ENCODE assay signal across 30 cellular contexts in genomic region chr7:137950263-137950621, GRCh38. TPM values are rescaled to one million over a fixed set of nuclear protein-coding genes. Genes with fewer than 3 reads are reported as not detected.
DNase-seq lines count a peak whose midpoint lies in the region; ATAC-seq and TF ChIP-seq lines count a peak whose summit lies in the region.
"Had no signal": no experiment of that assay in that cellular context is flagged by ENCODE, and none has a peak within 500 bp of the region (broad histone marks: within the 10 kb centered on the region; RNA-seq: fewer than 3 reads in every experiment).

No MANE protein-coding gene starts in this region.

- no peaks in the 10 kb centered on the region for H3K27me3 Mint-ChIP-seq in H9 (ENCODE audit: low read depth)
- H3K27me3 Mint-ChIP-seq: activated CD8-positive, alpha-beta memory T cell treated with anti-CD3 and anti-CD28 coated beads, Interleukin-2, amount 10 ng/mL, durations not matched to agents 7 days and 5 days; naive B cell had no signal

- H3K79me2 ChIP-seq in H9 (ENCODE audit: insufficient read depth, low read length) (peaks cover 4% of the 10 kb centered on the region; the same call in 1 of the 2 replicates), parathyroid adenoma (peaks cover 63% of the 10 kb centered on the region)

- H3K36me3 ChIP-seq in adrenal gland (replicated peaks in 1 of 2), result no peaks in the 10 kb centered on the region
- no peaks in the 10 kb centered on the region for H3K36me3 ChIP-seq in parathyroid adenoma (ENCODE audit: control insufficient read depth, insufficient read depth, low read length)
- H3K36me3 ChIP-seq in psoas muscle (ENCODE audit: insufficient read depth in 1 of 2, low read depth in 1 of 2), result peaks cover 0 to 2% of the 10 kb centered on the region in 2 donors
- H3K36me3 ChIP-seq: BE2C, breast epithelium, gastroesophageal sphincter, lower lobe of right lung, MG63, neutrophil, vagina had no signal

- H3K9me3 ChIP-seq in H9 (ENCODE audit: control insufficient read depth, low read depth, low read length), result no peaks in the 10 kb centered on the region
- H3K9me3 ChIP-seq in adrenal gland (replicated peaks in 1 of 3), result no peaks in the 10 kb centered on the region
- no peaks in the 10 kb centered on the region for H3K9me3 ChIP-seq in parathyroid adenoma (ENCODE audit: control insufficient read depth, low read length)
- H3K9me3 ChIP-seq in psoas muscle, result no peaks in the 10 kb centered on the region
- H3K9me3 ChIP-seq: BE2C, breast epithelium, gastroesophageal sphincter, lower lobe of right lung, MG63, neutrophil, vagina had no signal

- no peak overlapping the region for H3K4ac ChIP-seq in H9 (ENCODE audit: low read depth, low read length)

- no peak overlapping the region for H3K18ac ChIP-seq in H9 (ENCODE audit: insufficient read length, low read depth, low read length)

- peak overlapping the region in 2 of 3 experiments; percentile 23 to 49; a peak in 3 of 7 replicates for H3K27ac Mint-ChIP-seq in H9
- H3K27ac Mint-ChIP-seq: activated CD8-positive, alpha-beta memory T cell treated with anti-CD3 and anti-CD28 coated beads, Interleukin-2, amount 10 ng/mL, durations not matched to agents 7 days and 5 days; T-helper 1 cell treated with Interleukin-12 subunit alpha and Interleukin-12 subunit beta and Interleukin-4 antibody, amounts not matched to agents 30 μg/mL and 1 μg/mL, for 36 hours had no signal

- H4K5ac ChIP-seq in H9 (ENCODE audit: insufficient read length, low read depth, low read length), result no peak overlapping the region

- H3K27me3 ChIP-seq in H9 (ENCODE audit: insufficient read depth, low read length), result no peaks in the 10 kb centered on the region
- no peaks in the 10 kb centered on the region for H3K27me3 ChIP-seq in adrenal gland
- no peaks in the 10 kb centered on the region for H3K27me3 ChIP-seq in parathyroid adenoma (ENCODE audit: control insufficient read depth, insufficient read depth, low read length)
- H3K27me3 ChIP-seq in psoas muscle (ENCODE audit: insufficient read depth in 3 of 3, low read length in 2 of 3), result no peaks in the 10 kb centered on the region
- H3K27me3 ChIP-seq: BE2C, breast epithelium, gastroesophageal sphincter, MG63, neutrophil, vagina had no signal

- peaks cover 0 to 5% (median 0%) of the 10 kb centered on the region in 3 experiments; a peak in 1 of 7 replicates for H3K36me3 Mint-ChIP-seq in H9 (ENCODE audit: insufficient read depth in 1 of 3, low read depth in 3 of 3)
- H3K36me3 Mint-ChIP-seq: activated CD8-positive, alpha-beta memory T cell treated with anti-CD3 and anti-CD28 coated beads, Interleukin-2, amount 10 ng/mL, durations not matched to agents 7 days and 5 days had no signal

- no peak for DNase-seq in H9
- no peak for DNase-seq in adrenal gland
- DNase-seq in psoas muscle, result no peak
- no peak for DNase-seq in sciatic nerve (ENCODE audit: low spot score)
- DNase-seq: activated CD4-positive, alpha-beta T cell treated with anti-CD3 and anti-CD28 coated beads, Interleukin-2, amount 50 U/mL, for 4 hours; activated CD8-positive, alpha-beta memory T cell treated with anti-CD3 and anti-CD28 coated beads, Interleukin-2, amount 10 ng/mL, durations not matched to agents 7 days and 5 days; activated naive CD4-positive, alpha-beta T cell; activated T-cell treated with anti-CD3 and anti-CD28 coated beads, Interleukin-2, amount 50 U/mL, for 48 hours; amygdala; BE2C; DMS153; KBM-7; lower lobe of right lung; MG63; midbrain; naive B cell; NCI-H1105; NCI-H526; OCI-M1; stimulated activated naive CD4-positive, alpha-beta T cell had no signal

- H3K4me2 ChIP-seq in H9 (ENCODE audit: insufficient read depth, insufficient read length, low read length) (no peak overlapping the region), parathyroid adenoma (ENCODE audit: low read length) (peak overlapping the region; percentile 10)

- no peaks in the 10 kb centered on the region for H4K20me1 ChIP-seq in H9 (ENCODE audit: control insufficient read depth, insufficient read depth, insufficient read length)

- no peaks in the 10 kb centered on the region for H3K9me3 Mint-ChIP-seq in H9
- H3K9me3 Mint-ChIP-seq: naive B cell; T-helper 1 cell treated with Interleukin-12 subunit alpha and Interleukin-12 subunit beta and Interleukin-4 antibody, amounts not matched to agents 30 μg/mL and 1 μg/mL, for 36 hours had no signal

- H3T11ph ChIP-seq in H9 (ENCODE audit: low read length), result no peak overlapping the region

- no peaks in the 10 kb centered on the region for H3K23me2 ChIP-seq in H9 (ENCODE audit: insufficient read length, low read depth, low read length, poor library complexity, severe bottlenecking)

- H4K8ac ChIP-seq in H9 (replicated peaks; ENCODE audit: insufficient read length, low read depth, low read length), result no peak overlapping the region

- H2BK15ac ChIP-seq in H9 (ENCODE audit: low read depth, low read length), result no peak overlapping the region

- H3K4me3 ChIP-seq in adrenal gland, result no peak overlapping the region
- no peak overlapping the region for H3K4me3 ChIP-seq in parathyroid adenoma (ENCODE audit: low read depth, low read length)
- no peak overlapping the region for H3K4me3 ChIP-seq in psoas muscle
- H3K4me3 ChIP-seq: breast epithelium, gastroesophageal sphincter, lower lobe of right lung, MG63, SK-N-MC, skin epidermis, vagina had no signal

- no peak overlapping the region for H2BK20ac ChIP-seq in H9 (ENCODE audit: low read depth, low read length, poor library complexity, severe bottlenecking)

- no peak overlapping the region for H2BK12ac ChIP-seq in H9 (ENCODE audit: insufficient read length, low read depth, low read length)

- TF ChIP-seq CTCF in C4-2B (conservative IDR thresholded peaks at IDR 0.05) (no peak), H9 (conservative IDR thresholded peaks at IDR 0.05) (no peak), adrenal gland (IDR thresholded peaks at IDR 0.05) (no peak), parathyroid adenoma (IDR thresholded peaks at IDR 0.05) (no peak), psoas muscle (IDR thresholded peaks at IDR 0.05) (no peak)

- ATAC-seq in psoas muscle (no peak), GM21515 (IDR thresholded peaks at IDR 0.05; ENCODE audit: unreplicated experiment) (no peak), sciatic nerve (no peak)
- ATAC-seq: activated CD8-positive, alpha-beta memory T cell treated with anti-CD3 and anti-CD28 coated beads, Interleukin-2, amount 10 ng/mL, durations not matched to agents 7 days and 5 days; gastroesophageal sphincter; lower lobe of right lung had no signal

- H3K79me1 ChIP-seq in H9 (ENCODE audit: insufficient read depth, low read depth, low read length, poor library complexity, severe bottlenecking), result no peaks in the 10 kb centered on the region

- H2AFZ ChIP-seq in H9 (ENCODE audit: low read length) (no peak overlapping the region), parathyroid adenoma (no peak overlapping the region)

- H3K56ac ChIP-seq in H9 (ENCODE audit: insufficient read length, low read depth, low read length), result no peak overlapping the region

- H3K4me1 Mint-ChIP-seq in H9, result peaks cover 41 to 53% of the 10 kb centered on the region in 2 experiments
- H3K4me1 Mint-ChIP-seq: activated CD8-positive, alpha-beta memory T cell treated with anti-CD3 and anti-CD28 coated beads, Interleukin-2, amount 10 ng/mL, durations not matched to agents 7 days and 5 days had no signal

- no peak overlapping the region for H2BK5ac ChIP-seq in H9 (ENCODE audit: insufficient read length, low read length)

- H3K23ac ChIP-seq in H9 (ENCODE audit: insufficient read length, low read depth, low read length), result no peak overlapping the region

- no peak overlapping the region for H4K91ac ChIP-seq in H9 (ENCODE audit: insufficient read length, low read depth, low read length)

- H3K27ac ChIP-seq in C4-2B (peak overlapping the region; percentile 34; the same call in 1 of the 2 replicates), H9 (ENCODE audit: insufficient read length, low read depth, low read length) (no peak overlapping the region), adrenal gland (peak overlapping the region in 3 of 5 donors; percentile 43 to 52 (median 46)), parathyroid adenoma (peak overlapping the region; percentile 61), psoas muscle (no peak overlapping the region)
- H3K27ac ChIP-seq: breast epithelium, lower lobe of right lung, neutrophil, SK-N-MC, skin epidermis, vagina had no signal

- H3K9ac ChIP-seq in H9 (ENCODE audit: extremely low read depth, insufficient read length, low read length), result no peak overlapping the region
- no peak overlapping the region for H3K9ac ChIP-seq in parathyroid adenoma

- H3K4me1 ChIP-seq in H9 (ENCODE audit: insufficient read depth, low read length) (peaks cover 9% of the 10 kb centered on the region; the same call in 1 of the 2 replicates), adrenal gland (replicated peaks in 1 of 2) (peaks cover 35 to 66% of the 10 kb centered on the region in 2 donors), parathyroid adenoma (peaks cover 57% of the 10 kb centered on the region), psoas muscle (peaks cover 4% of the 10 kb centered on the region)

- no peak overlapping the region for H2BK120ac ChIP-seq in H9 (ENCODE audit: low read depth, low read length, poor library complexity, severe bottlenecking)

- intact Hi-C loops in adrenal gland (cut with DNase I) (no loop called here), psoas muscle (cut with DNase I) (no loop called here), sciatic nerve (cut with DNase I) (no loop called here)

- no peak for TF ChIP-seq POLR2A in adrenal gland (IDR thresholded peaks at IDR 0.05)

- no peak overlapping the region for H3K4me3 Mint-ChIP-seq in H9
- H3K4me3 Mint-ChIP-seq: activated CD8-positive, alpha-beta memory T cell treated with anti-CD3 and anti-CD28 coated beads, Interleukin-2, amount 10 ng/mL, durations not matched to agents 7 days and 5 days; naive B cell; T-helper 1 cell treated with Interleukin-12 subunit alpha and Interleukin-12 subunit beta and Interleukin-4 antibody, amounts not matched to agents 30 μg/mL and 1 μg/mL, for 36 hours had no signal

- H3K14ac ChIP-seq in H9 (ENCODE audit: insufficient read depth, low read length), result no peak overlapping the region

- H2AK5ac ChIP-seq in H9 (ENCODE audit: insufficient read length, low read length), result no peak overlapping the region

- WGBS in H9 (ENCODE audit: extremely low coverage, insufficient read length, low lambda C conversion rate), result no CpG with 5 or more reads among the region's 4 CpGs
- 86 to 90% (median 89%) methylated on average over 4 of the region's 4 CpGs for WGBS in adrenal gland, 4 donors
- 80 to 94% (median 86%) methylated on average over 4 of the region's 4 CpGs for WGBS in psoas muscle, 3 donors

RNA-seq across cellular contexts. Expression of gene CREB3L2, which starts 51.6 kb away (rescaled TPM):
- total RNA-seq in H9 (2021) (58.1 and 60.7 TPM in 2 replicates), adrenal gland (100 to 1,000 TPM in 4 of 8 donors, 10 to 100 TPM in 4; 44.0 to 169 (median 102) TPM), psoas muscle (10 to 100 TPM in 2 of 4 donors, 1 to 10 TPM in 2; 6.7 to 14.7 (median 10.9) TPM), sciatic nerve (103 TPM)
- polyA plus RNA-seq in adrenal gland (10 to 100 TPM; 11.4 to 71.1 (median 13.1) TPM), psoas muscle (1 to 10 TPM; 2.2 to 3.6 (median 3.3) TPM)

Comparison
In these comparisons a context has a peak if more than half of its experiments do, and no peak if none do; other contexts are left out.
1. H3K27ac ChIP-seq: peak in C4-2B (single experiment), adrenal gland (3 of 5) and parathyroid adenoma (single experiment); none in H9 (single experiment) and psoas muscle (single experiment).